22 cellular contexts compared by ENCODE assay signal in the genomic region with DNA sequence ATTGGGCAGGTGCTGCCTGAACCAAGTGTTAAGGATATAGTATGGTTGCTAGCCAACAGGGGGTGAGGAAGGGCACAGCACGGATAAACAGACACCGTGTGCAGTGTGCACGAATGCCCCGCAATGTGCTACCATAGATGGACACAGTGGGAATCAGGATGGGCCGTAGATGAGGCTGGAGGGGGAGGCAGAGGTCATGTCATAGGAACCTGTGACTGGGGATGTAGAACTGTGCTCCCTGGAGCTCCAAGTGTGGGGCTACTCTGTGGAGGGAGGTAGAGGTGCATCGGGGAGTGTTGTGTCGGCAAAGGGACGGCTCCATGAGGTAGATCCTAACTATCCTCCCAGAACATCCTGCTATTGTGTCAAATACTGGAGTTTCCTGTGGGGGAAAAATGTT.
"Had no signal": no experiment of that assay in that cellular context is flagged by ENCODE, and none has a peak within 500 bp of the region (broad histone marks: within the 10 kb centered on the region; RNA-seq: fewer than 3 reads in every experiment).

No MANE protein-coding gene starts in this region.

- H3K27me3 Mint-ChIP-seq: activated CD4-positive, alpha-beta T cell treated with anti-CD3 and anti-CD28 coated beads, Interleukin-2, amount 10 ng/mL, durations not matched to agents 24 days and 14 days; activated naive CD8-positive, alpha-beta T cell treated with anti-CD3 and anti-CD28 coated beads, Interleukin-2, amount 50 U/mL, for 24 hours; brain; T-cell had no signal

- H3K4me3 Mint-ChIP-seq: activated CD4-positive, alpha-beta T cell treated with anti-CD3 and anti-CD28 coated beads, Interleukin-2, amount 10 ng/mL, durations not matched to agents 24 days and 14 days; activated naive CD8-positive, alpha-beta T cell treated with anti-CD3 and anti-CD28 coated beads, Interleukin-2, amount 50 U/mL, for 24 hours; activated T-cell treated with anti-CD3 and anti-CD28 coated beads, Interleukin-2, amount 50 U/mL, for 4 hours; brain; T-cell had no signal

- H3K4me3 ChIP-seq: SK-N-MC had no signal

- ATAC-seq: activated naive CD4-positive, alpha-beta T cell treated with anti-CD3 and anti-CD28 coated beads, Interleukin-2, amount 50 U/mL, for 72 hours; activated naive CD8-positive, alpha-beta T cell treated with anti-CD3 and anti-CD28 coated beads, Interleukin-2, amount 50 U/mL, for 24 hours; activated T-cell treated with anti-CD3 and anti-CD28 coated beads, Interleukin-2, amount 50 U/mL, for 4 hours; Right ventricle myocardium inferior; T-cell had no signal

- H3K36me3 Mint-ChIP-seq: activated naive CD4-positive, alpha-beta T cell treated with anti-CD3 and anti-CD28 coated beads, Interleukin-2, amount 50 U/mL, for 72 hours had no signal

- H3K27ac Mint-ChIP-seq: activated CD4-positive, alpha-beta T cell treated with anti-CD3 and anti-CD28 coated beads, Interleukin-2, amount 10 ng/mL, durations not matched to agents 24 days and 14 days; activated naive CD4-positive, alpha-beta T cell treated with anti-CD3 and anti-CD28 coated beads, Interleukin-2, amount 50 U/mL, for 72 hours; activated naive CD8-positive, alpha-beta T cell treated with anti-CD3 and anti-CD28 coated beads, Interleukin-2, amount 50 U/mL, for 24 hours; T-cell had no signal

- H3K27ac ChIP-seq: SK-N-MC, VCaP had no signal

- DNase-seq: activated CD4-positive, alpha-beta T cell treated with anti-CD3 and anti-CD28 coated beads, Interleukin-2, amount 10 ng/mL, durations not matched to agents 24 days and 14 days; activated CD4-positive, alpha-beta T cell treated with anti-CD3 and anti-CD28 coated beads, Interleukin-2, amount 50 U/mL, for 48 hours; activated CD4-positive, CD25-positive, alpha-beta regulatory T cell treated with anti-CD3 and anti-CD28 coated beads, Interleukin-2, amount 50 U/mL, for 72 hours; activated effector memory CD4-positive, alpha-beta T cell treated with anti-CD3 and anti-CD28 coated beads, Interleukin-2, amount 50 U/mL, for 16 hours; activated naive CD4-positive, alpha-beta T cell treated with Interleukin-2 at 50 U/mL for 16 hours; activated naive CD8-positive, alpha-beta T cell treated with anti-CD3 and anti-CD28 coated beads, Interleukin-2, amount 50 U/mL, for 24 hours; activated T-cell treated with anti-CD3 and anti-CD28 coated beads, Interleukin-2, amount 50 U/mL, for 4 hours; amniotic stem cell; Kasumi-1; KBM-7; NCI-H1105 treated with DMSO at 0.1 percent for 48 hours; NCI-H1436 treated with DMSO at 0.1 percent for 48 hours; NCI-H187; NCI-H2081; NCI-H446; NCI-H524; T-cell had no signal

- H3K9me3 Mint-ChIP-seq: activated CD4-positive, alpha-beta T cell treated with anti-CD3 and anti-CD28 coated beads, Interleukin-2, amount 10 ng/mL, durations not matched to agents 24 days and 14 days; activated naive CD4-positive, alpha-beta T cell treated with anti-CD3 and anti-CD28 coated beads, Interleukin-2, amount 50 U/mL, for 72 hours; activated naive CD8-positive, alpha-beta T cell treated with anti-CD3 and anti-CD28 coated beads, Interleukin-2, amount 50 U/mL, for 24 hours; activated T-cell treated with anti-CD3 and anti-CD28 coated beads, Interleukin-2, amount 50 U/mL, for 4 hours; brain; T-cell had no signal
